In the genomic region with DNA sequence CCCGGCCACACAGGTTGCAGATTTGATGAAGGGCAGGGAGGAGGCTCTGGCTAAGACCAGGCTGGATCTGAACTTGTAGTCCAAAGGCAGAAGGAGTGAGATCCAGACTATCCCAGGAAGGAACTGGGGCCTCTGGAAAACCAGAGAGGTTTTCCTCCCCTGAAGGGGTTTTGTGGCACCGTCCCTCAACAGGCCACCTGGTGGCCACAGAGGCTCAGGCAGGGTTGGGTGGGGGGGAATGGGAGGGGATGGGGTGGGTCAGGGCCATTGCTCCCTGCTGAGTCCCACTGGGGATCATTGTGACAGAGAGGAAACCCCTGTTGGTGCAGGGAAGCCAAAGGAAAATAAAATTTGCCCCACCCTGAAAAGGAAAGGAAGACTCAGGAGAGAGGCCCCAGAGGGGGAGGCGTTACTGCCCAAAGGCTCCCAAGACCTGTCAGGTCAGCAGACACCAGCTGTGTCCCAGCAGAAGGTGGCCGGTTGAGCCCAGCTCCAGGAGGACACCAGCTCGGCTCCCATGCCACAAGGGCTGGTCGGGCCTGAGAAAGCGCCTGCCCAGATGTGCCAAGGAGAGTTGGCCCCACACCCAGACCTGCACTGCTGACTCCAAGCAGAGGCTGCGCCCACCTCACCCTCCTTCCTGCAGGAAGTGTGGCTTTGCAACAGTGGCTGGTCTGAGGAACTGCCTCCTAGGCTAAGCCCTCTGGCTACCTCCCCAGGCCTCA, we compare ENCODE assay signal across 8 cellular contexts. TPM values are rescaled to one million over a fixed set of nuclear protein-coding genes. Genes with fewer than 3 reads are reported as not detected.
DNase-seq lines count a peak whose midpoint lies in the region; ATAC-seq and TF ChIP-seq lines count a peak whose summit lies in the region.

No MANE protein-coding gene starts in this region.

- H3K27ac Mint-ChIP-seq in GM23338: no peak overlapping the region
- H3K27ac Mint-ChIP-seq in type B pancreatic cell: peak overlapping the region; percentile 36

- TF ChIP-seq CTCF in GM10248 (IDR thresholded peaks at IDR 0.05; ENCODE audit: control extremely low read depth, extremely low read depth, low read depth, missing control alignments): peak; percentile 42
- TF ChIP-seq CTCF in GM23338 (conservative IDR thresholded peaks at IDR 0.05; ENCODE audit: low read depth in 2 of 2): peak in 1 of 2 experiments; percentile 61
- peak; percentile 17; the same call in 1 of the 2 replicates for TF ChIP-seq CTCF in OCI-LY1 (IDR thresholded peaks at IDR 0.05; ENCODE audit: low read length)
- TF ChIP-seq CTCF in hepatocyte (IDR thresholded peaks at IDR 0.05; ENCODE audit: poor library complexity): peak; percentile 44
- peak; percentile 67 for TF ChIP-seq CTCF in type B pancreatic cell (conservative IDR thresholded peaks at IDR 0.05)

- WGBS in hepatocyte (ENCODE audit: low lambda C conversion rate, missing lambda C conversion rate): 55% methylated on average over 8 of the region's 8 CpGs

- H3K9me2 ChIP-seq in GM23338 (ENCODE audit: insufficient read depth): no peaks in the 10 kb centered on the region
- H3K9me2 ChIP-seq in OCI-LY1 (ENCODE audit: low read depth, low read length): no peaks in the 10 kb centered on the region
- no peaks in the 10 kb centered on the region for H3K9me2 ChIP-seq in hepatocyte (replicated peaks; ENCODE audit: insufficient read depth)

- H3K27me3 ChIP-seq in GM23338 (ENCODE audit: insufficient read depth) (no peaks in the 10 kb centered on the region), OCI-LY1 (ENCODE audit: insufficient read depth, low read length) (no peaks in the 10 kb centered on the region), hepatocyte (no peaks in the 10 kb centered on the region)

- no peak for ATAC-seq in GM23338

- peak overlapping the region; percentile 90 for H3K4me2 ChIP-seq in GM23338
- H3K4me2 ChIP-seq in OCI-LY1 (ENCODE audit: low read length): peak overlapping the region; percentile 82
- H3K4me2 ChIP-seq in hepatocyte: no peak overlapping the region

- no peaks in the 10 kb centered on the region; the same call in 2 of the 3 replicates for H3K9me3 Mint-ChIP-seq in GM23338
- no peaks in the 10 kb centered on the region for H3K9me3 Mint-ChIP-seq in type B pancreatic cell

- POLR2A ChIA-PET in GM10248 (lab: Yijun Ruan, JAX): interaction anchor here (0.6 to 2.5 kb wide), 3 partner anchors 36 to 60 kb away, joined by 3 to 34 read pairs (median 9); partner anchors contain the start of gene PTMA

- H3K4me1 Mint-ChIP-seq in GM23338: peaks cover 48% of the 10 kb centered on the region
- peaks cover 12% of the 10 kb centered on the region for H3K4me1 Mint-ChIP-seq in type B pancreatic cell (ENCODE audit: unreplicated experiment)

- H3K4me1 ChIP-seq in GM23338 (ENCODE audit: insufficient read depth): peaks cover 44% of the 10 kb centered on the region
- H3K4me1 ChIP-seq in OCI-LY1 (ENCODE audit: insufficient read depth, low read length, severe bottlenecking): peaks cover 79% of the 10 kb centered on the region
- peaks cover 55% of the 10 kb centered on the region for H3K4me1 ChIP-seq in hepatocyte (ENCODE audit: insufficient read depth)

- H3K9ac ChIP-seq in OCI-LY1 (ENCODE audit: low read length): peak overlapping the region; percentile 93

- H3K9me3 ChIP-seq in OCI-LY1 (ENCODE audit: low read length) (no peaks in the 10 kb centered on the region), hepatocyte (ENCODE audit: low read depth) (no peaks in the 10 kb centered on the region)

- H3K4me3 Mint-ChIP-seq in GM23338 (no peak overlapping the region; the same call in 2 of the 3 replicates), type B pancreatic cell (no peak overlapping the region)

- CTCF ChIA-PET in GM10248 (lab: Yijun Ruan, JAX): interaction anchor here (1.1 to 25.7 kb wide), 12 partner anchors 11 to 154 kb away, joined by 3 to 531 read pairs (median 50); partner anchors contain the start of gene PTMA

- no peaks in the 10 kb centered on the region for H3K36me3 Mint-ChIP-seq in GM23338 (ENCODE audit: low read depth)
- H3K36me3 Mint-ChIP-seq in type B pancreatic cell: no peaks in the 10 kb centered on the region

- no peak for DNase-seq in GM10248 (ENCODE audit: extremely low spot score)
- DNase-seq in GM23338 (ENCODE audit: low spot score): peak; percentile 67
- peak; percentile 55 for DNase-seq in hepatocyte (ENCODE audit: low spot score)
- no peak for DNase-seq in type B pancreatic cell (ENCODE audit: extremely low spot score, unreplicated experiment)
- no peak for DNase-seq in activated naive CD4-positive, alpha-beta T cell treated with Interleukin-2 at 50 U/mL for 16 hours
- no peak for DNase-seq in stimulated activated CD4-positive, alpha-beta T cell treated with anti-CD3 and anti-CD28 coated beads, Interleukin-4, amount 100 ng/mL, for 24 hours
- DNase-seq in hypothalamus (lab: John Stamatoyannopoulos, UW): no peak

- H3K27ac ChIP-seq in GM23338 (ENCODE audit: low read depth): peak overlapping the region; percentile 100
- peak overlapping the region; percentile 100 for H3K27ac ChIP-seq in OCI-LY1 (ENCODE audit: low read depth, low read length, poor library complexity, severe bottlenecking)
- peak overlapping the region; percentile 89 for H3K27ac ChIP-seq in hepatocyte

- H3K36me3 ChIP-seq in GM23338 (ENCODE audit: insufficient read depth) (no peaks in the 10 kb centered on the region), OCI-LY1 (ENCODE audit: insufficient read depth, low read length) (no peaks in the 10 kb centered on the region), hepatocyte (replicated peaks; ENCODE audit: insufficient read depth, low read depth) (no peaks in the 10 kb centered on the region)

- no peak overlapping the region for H3K4me3 ChIP-seq in GM23338
- peak overlapping the region; percentile 71 for H3K4me3 ChIP-seq in OCI-LY1 (ENCODE audit: low read depth, low read length, poor library complexity, severe bottlenecking)
- no peak overlapping the region for H3K4me3 ChIP-seq in hepatocyte

- H2AFZ ChIP-seq in GM23338 (no peak overlapping the region), OCI-LY1 (ENCODE audit: low read length) (no peak overlapping the region), hepatocyte (no peak overlapping the region)

- peaks cover 36% of the 10 kb centered on the region for H3F3A ChIP-seq in GM23338 (replicated peaks; ENCODE audit: low read depth)
- peaks cover 12% of the 10 kb centered on the region; the same call in 1 of the 2 replicates for H3F3A ChIP-seq in OCI-LY1 (ENCODE audit: insufficient read depth, low read length)

- no peaks in the 10 kb centered on the region for H4K20me1 ChIP-seq in GM23338 (replicated peaks; ENCODE audit: insufficient read depth)
- H4K20me1 ChIP-seq in OCI-LY1 (ENCODE audit: insufficient read depth, low read length): no peaks in the 10 kb centered on the region
- no peaks in the 10 kb centered on the region for H4K20me1 ChIP-seq in hepatocyte (ENCODE audit: insufficient read depth, poor library complexity, severe bottlenecking)

- peaks cover 26% of the 10 kb centered on the region for H3K27me3 Mint-ChIP-seq in GM23338 (ENCODE audit: insufficient read depth, low read depth, poor library complexity)
- H3K27me3 Mint-ChIP-seq in type B pancreatic cell: no peaks in the 10 kb centered on the region

- H3K79me2 ChIP-seq in GM23338 (replicated peaks; ENCODE audit: insufficient read depth): no peaks in the 10 kb centered on the region
- no peaks in the 10 kb centered on the region for H3K79me2 ChIP-seq in OCI-LY1 (ENCODE audit: insufficient read depth, low read length)
- no peaks in the 10 kb centered on the region for H3K79me2 ChIP-seq in hepatocyte

TF ChIP-seq in GM23338, 12 proteins besides CTCF, POLR2A, EP300 and RAD21 (continues in another document):
- no peak for TF ChIP-seq STAT1 (IDR thresholded peaks at IDR 0.05; ENCODE audit: unreplicated experiment)
- TF ChIP-seq EZH2 (IDR thresholded peaks at IDR 0.05; ENCODE audit: low read depth, unreplicated experiment): no peak
- TF ChIP-seq ZNF114 (CRISPR knock-in tag; IDR thresholded peaks at IDR 0.05): no peak
- no peak for TF ChIP-seq ZNF331 (CRISPR knock-in tag; IDR thresholded peaks at IDR 0.05; ENCODE audit: low read depth)

RNA-seq across cellular contexts. Expression of gene PTMA, which starts 37.3 kb away (rescaled TPM):
- 1,861 and 2,007 TPM in 2 replicates for total RNA-seq in GM23338 (2014; rRNA removed; shearing (Covaris generic))
- polyA plus RNA-seq in GM23338 (2016; fragmentation: Nextera tagmentation; extraction: Ambion mirVana) (8,990 and 10,188 TPM in 2 replicates), hepatocyte (597 and 705 TPM in 2 replicates)
- total RNA-seq in hepatocyte (615 and 727 TPM in 2 replicates), type B pancreatic cell (ENCODE audit: low replicate concordance) (969 and 1,228 TPM in 2 replicates)

Comparison
In these comparisons a context has a peak if more than half of its experiments do, and no peak if none do; other contexts are left out.
1. DNase-seq: peak in GM23338 (single experiment) and hepatocyte (single experiment); none in GM10248 (single experiment), type B pancreatic cell (single experiment), activated naive CD4-positive, alpha-beta T cell treated with Interleukin-2 at 50 U/mL for 16 hours (single experiment), stimulated activated CD4-positive, alpha-beta T cell treated with anti-CD3 and anti-CD28 coated beads, Interleukin-4, amount 100 ng/mL, for 24 hours (single experiment) and hypothalamus (0 of 51).
2. Peak in every context shown above with its lines, with median percentiles within 50 percentile points of each other: H3K27ac ChIP-seq.